ENCODE assay signal across 17 cellular contexts in the genomic region with DNA sequence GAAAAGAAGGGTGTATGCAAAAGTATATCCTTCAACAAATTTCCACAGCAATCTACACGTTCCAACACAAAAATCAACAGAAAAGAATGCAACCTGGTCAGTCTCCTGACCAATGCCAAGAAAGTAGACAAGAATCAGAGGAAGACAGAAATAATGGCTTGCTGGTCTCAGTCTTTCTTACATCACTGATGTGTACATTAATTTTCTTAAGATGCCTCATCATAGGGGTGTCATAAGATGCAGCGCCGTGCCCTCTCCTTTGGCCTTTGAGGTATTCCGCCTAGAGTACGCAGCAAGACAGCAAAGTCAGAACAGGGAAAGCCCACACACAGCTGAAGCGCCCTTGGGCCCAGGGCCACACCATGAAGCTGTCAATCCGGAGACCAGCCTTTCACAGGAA.
A peak's percentile ranks its signal among the peaks of the same experiment; 100 is the strongest.
DNase-seq lines count a peak whose midpoint lies in the region; ATAC-seq and TF ChIP-seq lines count a peak whose summit lies in the region.
"Had no signal": no experiment of that assay in that cellular context is flagged by ENCODE, and none has a peak within 500 bp of the region (broad histone marks: within the 10 kb centered on the region; RNA-seq: fewer than 3 reads in every experiment).

No MANE protein-coding gene starts in this region.

- POLR2A ChIA-PET in MCF 10A (lab: Yijun Ruan, JAX), result no interaction called here

- H3K36me3 ChIP-seq in mammary epithelial cell (ENCODE audit: insufficient read depth, low read length) (no peaks in the 10 kb centered on the region), thyroid gland (no peaks in the 10 kb centered on the region)
- H3K36me3 ChIP-seq: BLaER1 treated with 17β-estradiol and CSF1 and Interleukin-3, amounts not matched to agents 10 nM and 100 nM had no signal

- intact Hi-C loops in mammary epithelial cell (cut with micrococcal nuclease) (no loop called here), MCF 10A (cut with micrococcal nuclease) (no loop called here), thyroid gland (cut with DNase I) (no loop called here)

- H3K27ac ChIP-seq in mammary epithelial cell (ENCODE audit: insufficient read depth, low read depth, low read length), result no peak overlapping the region
- H3K27ac ChIP-seq in thyroid gland, result no peak overlapping the region
- H3K27ac ChIP-seq: 22Rv1; A549; BLaER1 treated with 17β-estradiol and CSF1 and Interleukin-3, amounts not matched to agents 10 nM and 100 nM; C4-2B had no signal

- H3K27me3 Mint-ChIP-seq in MCF 10A (ENCODE audit: insufficient read depth, unreplicated experiment) (no peaks in the 10 kb centered on the region), naive B cell (no peaks in the 10 kb centered on the region)
- H3K27me3 Mint-ChIP-seq: B cell; CD4-positive, alpha-beta T cell had no signal

- H3K4me3 ChIP-seq in mammary epithelial cell (replicated peaks in 1 of 3; ENCODE audit: insufficient read depth in 1 of 3, low read depth in 2 of 3, low read length in 3 of 3) (no peak overlapping the region), thyroid gland (replicated peaks in 1 of 3) (no peak overlapping the region)
- H3K4me3 ChIP-seq: A549; BLaER1 treated with 17β-estradiol and CSF1 and Interleukin-3, amounts not matched to agents 10 nM and 100 nM had no signal

- H2AFZ ChIP-seq in mammary epithelial cell (ENCODE audit: low read depth, low read length), result no peak overlapping the region

- no peak overlapping the region for H3K9ac ChIP-seq in mammary epithelial cell (ENCODE audit: insufficient read depth, low read length)
- H3K9ac ChIP-seq: BLaER1 treated with 17β-estradiol and CSF1 and Interleukin-3, amounts not matched to agents 10 nM and 100 nM had no signal

- in situ Hi-C loops in mammary epithelial cell (cut with MboI; ENCODE audit: low sequenced_read_pairs in 2 of 2), result no loop called here

- no peak for ATAC-seq in naive B cell (ENCODE audit: low read depth in 2 of 2)
- ATAC-seq: A549; CD8-positive, alpha-beta T cell had no signal

- CTCF ChIA-PET in mammary epithelial cell (lab: Charles Lee; ENCODE audit: low non-redundant PET), result no interaction called here
- CTCF ChIA-PET in MCF 10A (lab: Yijun Ruan, JAX), result interaction anchor here (1.4 kb wide), 1 partner anchor 503 kb away, joined by 4 read pairs; no protein-coding TSS in a partner anchor

- 86% methylated on average over 5 of the region's 7 CpGs for WGBS in mammary epithelial cell (ENCODE audit: low coverage, missing lambda C conversion rate)
- WGBS in thyroid gland, 2 donors, result 93 to 94% methylated on average over 7 of the region's 7 CpGs

- H3K9me3 ChIP-seq in mammary epithelial cell (replicated peaks; ENCODE audit: insufficient read depth, low read length) (no peaks in the 10 kb centered on the region), thyroid gland (no peaks in the 10 kb centered on the region)
- H3K9me3 ChIP-seq: A549; BLaER1 treated with 17β-estradiol and CSF1 and Interleukin-3, amounts not matched to agents 10 nM and 100 nM; Caco-2 had no signal

- BruUV-seq in mammary epithelial cell (replicated peaks; lab: Mats Ljungman, UMichigan) (no TSS peak), MCF 10A (replicated peaks; lab: Mats Ljungman, UMichigan) (no TSS peak)

- TF ChIP-seq POLR2A in thyroid gland (IDR thresholded peaks at IDR 0.05), result no peak

- no peaks in the 10 kb centered on the region for H3K9me3 Mint-ChIP-seq in MCF 10A (ENCODE audit: unreplicated experiment)
- H3K9me3 Mint-ChIP-seq in naive B cell, result no peaks in the 10 kb centered on the region
- H3K9me3 Mint-ChIP-seq: CD4-positive, alpha-beta T cell; CD8-positive, alpha-beta T cell had no signal

- H3K27me3 ChIP-seq in mammary epithelial cell (ENCODE audit: insufficient read depth, low read length) (no peaks in the 10 kb centered on the region), thyroid gland (no peaks in the 10 kb centered on the region)
- H3K27me3 ChIP-seq: BLaER1 treated with 17β-estradiol and CSF1 and Interleukin-3, amounts not matched to agents 10 nM and 100 nM had no signal

- H3K27ac Mint-ChIP-seq in MCF 10A (ENCODE audit: low read depth, unreplicated experiment) (no peak overlapping the region), naive B cell (peak overlapping the region in 4 of 6 donors; percentile 56 to 89 (median 74))
- H3K27ac Mint-ChIP-seq: B cell; CD4-positive, alpha-beta T cell; CD8-positive, alpha-beta T cell had no signal

- no peaks in the 10 kb centered on the region for H3K36me3 Mint-ChIP-seq in MCF 10A (ENCODE audit: insufficient read depth, unreplicated experiment)
- peaks cover 6 to 9% of the 10 kb centered on the region in 2 donors for H3K36me3 Mint-ChIP-seq in naive B cell
- H3K36me3 Mint-ChIP-seq: CD8-positive, alpha-beta T cell had no signal

- peaks cover 9% of the 10 kb centered on the region for H3K4me1 Mint-ChIP-seq in MCF 10A (ENCODE audit: insufficient read depth, unreplicated experiment)
- H3K4me1 Mint-ChIP-seq in naive B cell, result peaks cover 12 to 14% (median 13%) of the 10 kb centered on the region in 3 donors

- H3K4me1 ChIP-seq in mammary epithelial cell (ENCODE audit: insufficient read depth, low read length) (no peaks in the 10 kb centered on the region), thyroid gland (peaks cover 0 to 15% of the 10 kb centered on the region in 2 donors)
- H3K4me1 ChIP-seq: A549 had no signal

- DNase-seq in mammary epithelial cell (peak; percentile 3), MCF 10A (ENCODE audit: unreplicated experiment) (no peak), naive B cell (no peak), NCI-H748 (lab: John Stamatoyannopoulos, UW; ENCODE audit: unreplicated experiment) (no peak), thyroid gland (no peak)
- DNase-seq: AML-193; Caco-2; Calu3; CD4-positive, alpha-beta T cell; CD8-positive, alpha-beta T cell; DMS79 treated with DMSO at 0.1 percent for 48 hours; GF-D8 had no signal

- H3K4me3 Mint-ChIP-seq in MCF 10A (ENCODE audit: unreplicated experiment) (no peak overlapping the region), naive B cell (no peak overlapping the region)
- H3K4me3 Mint-ChIP-seq: B cell; CD4-positive, alpha-beta T cell; CD8-positive, alpha-beta T cell had no signal

- TF ChIP-seq CTCF in mammary epithelial cell (conservative IDR thresholded peaks at IDR 0.05 in 1 of 2, IDR thresholded peaks at IDR 0.05 in 1 of 2; ENCODE audit: extremely low read depth in 1 of 2, insufficient read depth in 1 of 2, low read depth in 1 of 2, low read length in 2 of 2) (no peak), MCF 10A (IDR thresholded peaks at IDR 0.05; ENCODE audit: unreplicated experiment) (no peak), thyroid gland (IDR thresholded peaks at IDR 0.05) (no peak)

- no peaks in the 10 kb centered on the region for H3K79me2 ChIP-seq in mammary epithelial cell (ENCODE audit: insufficient read depth, low read length)

- H4K20me1 ChIP-seq in mammary epithelial cell (ENCODE audit: insufficient read depth, low read length), result no peaks in the 10 kb centered on the region
- H4K20me1 ChIP-seq: BLaER1 treated with 17β-estradiol and CSF1 and Interleukin-3, amounts not matched to agents 10 nM and 100 nM had no signal

- H3K4me2 ChIP-seq in mammary epithelial cell (ENCODE audit: insufficient read depth, low read depth, low read length), result no peak overlapping the region
- H3K4me2 ChIP-seq: A549; BLaER1 treated with 17β-estradiol and CSF1 and Interleukin-3, amounts not matched to agents 10 nM and 100 nM had no signal

- dilution Hi-C loops in mammary epithelial cell (cut with HindIII; ENCODE audit: low sequenced_read_pairs), result loop anchor here (5.0 kb wide), 1 partner anchor 100 kb away; no protein-coding TSS in a partner anchor
